In genomic region chr4:107740950-107741701, GRCh38 we compare ENCODE assay signal across 11 cellular contexts. TPM values are rescaled to one million over a fixed set of nuclear protein-coding genes. Genes with fewer than 3 reads are reported as not detected.
A peak's percentile ranks its signal among the peaks of the same experiment; 100 is the strongest.
DNase-seq lines count a peak whose midpoint lies in the region; ATAC-seq, FAIRE-seq and TF ChIP-seq lines count a peak whose summit lies in the region.
"Had no signal": no experiment of that assay in that cellular context is flagged by ENCODE, and none has a peak within 500 bp of the region (broad histone marks: within the 10 kb centered on the region; RNA-seq: fewer than 3 reads in every experiment).

No MANE protein-coding gene starts in this region.

- in situ Hi-C loops in K562 (cut with MboI), result no loop called here

- H3K36me3 ChIP-seq in K562 (ENCODE audit: control insufficient read depth, insufficient read depth, low read length) (no peaks in the 10 kb centered on the region), A673 (ENCODE audit: insufficient read depth, low read length, poor library complexity, severe bottlenecking) (no peaks in the 10 kb centered on the region)

- ATAC-seq in K562 (no peak), left colon (no peak), GM18858 (IDR thresholded peaks at IDR 0.05; ENCODE audit: unreplicated experiment) (no peak)

- WGBS in K562 (ENCODE audit: insufficient coverage, low coverage, missing lambda C conversion rate), result 21% methylated on average over 11 of the region's 11 CpGs

- H3K4me1 ChIP-seq in K562 (replicated peaks in 1 of 2; ENCODE audit: control insufficient read depth in 2 of 2, insufficient read depth in 2 of 2, low read length in 2 of 2), result no peaks in the 10 kb centered on the region
- H3K4me1 ChIP-seq in A673 (ENCODE audit: insufficient read depth, low read length, poor library complexity, severe bottlenecking), result peaks cover 11% of the 10 kb centered on the region

- H3K4me3 ChIP-seq in K562 (no peak overlapping the region), A673 (ENCODE audit: low read depth, low read length, poor library complexity, severe bottlenecking) (no peak overlapping the region)
- H3K4me3 ChIP-seq: dorsolateral prefrontal cortex had no signal

- no peak for TF ChIP-seq RAD21 in K562 (CRISPR knock-in tag; conservative IDR thresholded peaks at IDR 0.05 in 1 of 2, IDR thresholded peaks at IDR 0.05 in 1 of 2)

- no peak overlapping the region for H3K9ac ChIP-seq in K562 (ENCODE audit: insufficient read depth in 1 of 2, low read depth in 2 of 2, low read length in 2 of 2)

- H3K27me3 ChIP-seq in K562 (ENCODE audit: control insufficient read depth in 2 of 2, insufficient read depth in 2 of 2, low read length in 2 of 2), result no peaks in the 10 kb centered on the region
- H3K27me3 ChIP-seq in A673 (replicated peaks; ENCODE audit: insufficient read depth, low read depth, low read length, poor library complexity), result no peaks in the 10 kb centered on the region

- H2AFZ ChIP-seq in K562 (ENCODE audit: low read depth, low read length), result peak overlapping the region; percentile 81

- no peak for TF ChIP-seq EP300 in K562 (IDR thresholded peaks at IDR 0.05; ENCODE audit: low read length)

- no TSS peak for BruUV-seq in K562 (replicated peaks; lab: Mats Ljungman, UMichigan)
- no TSS peak for BruUV-seq in A673 (replicated peaks; lab: Mats Ljungman, UMichigan)

- H3K4me2 ChIP-seq in K562 (ENCODE audit: insufficient read depth, low read length), result no peak overlapping the region

- POLR2A ChIA-PET in K562 (lab: Yijun Ruan, JAX), result interaction anchor here (0.6 kb wide), 1 partner anchor 78 kb away, joined by 3 read pairs; no protein-coding TSS in a partner anchor
- POLR2A ChIA-PET in A673 (lab: Charles Lee; ENCODE audit: low non-redundant PET), result no interaction called here

- CTCF ChIA-PET in K562 (lab: Yijun Ruan, JAX; ENCODE audit: low intra/inter-chr PET ratio), result interaction anchor here (1.1 kb wide), 1 partner anchor 162 kb away, joined by 4 read pairs; no protein-coding TSS in a partner anchor
- CTCF ChIA-PET in A673 (lab: Charles Lee), result no interaction called here

- H4K20me1 ChIP-seq in K562 (replicated peaks; ENCODE audit: control insufficient read depth, insufficient read depth, low read length), result no peaks in the 10 kb centered on the region

- no peaks in the 10 kb centered on the region for H3K9me1 ChIP-seq in K562 (ENCODE audit: control insufficient read depth, insufficient read depth, low read length)

- H3K9me3 ChIP-seq in K562 (replicated peaks; ENCODE audit: control insufficient read depth, insufficient read depth, low read depth, low read length) (peaks cover 2% of the 10 kb centered on the region; the same call in 1 of the 2 replicates), A673 (ENCODE audit: low read depth, low read length, poor library complexity, severe bottlenecking) (peaks cover 9% of the 10 kb centered on the region)

- no peak for TF ChIP-seq POLR2A in K562 (conservative IDR thresholded peaks at IDR 0.05)

- H3K27ac ChIP-seq in K562 (ENCODE audit: extremely low read depth, low read depth, low read length) (no peak overlapping the region), A673 (ENCODE audit: low read depth, low read length, poor library complexity, severe bottlenecking) (no peak overlapping the region)

- no peaks in the 10 kb centered on the region for H3K79me2 ChIP-seq in K562 (ENCODE audit: control insufficient read depth, insufficient read depth, low read length)

- FAIRE-seq in K562 (lab: Jason Lieb, UNC), result no peak

- DNase-seq in H4 (ENCODE audit: low spot score) (peak; percentile 50), K562 (ENCODE audit: extremely low read depth in 1 of 4, low spot score in 3 of 4) (no peak), left colon (peak; percentile 18 to 34), smooth muscle cell of the brain vasculature (ENCODE audit: low read depth, low spot score) (peak; percentile 63), NCI-H1105 treated with DMSO at 0.1 percent for 48 hours (lab: John Stamatoyannopoulos, UW) (no peak), A673 (ENCODE audit: low spot score) (no peak)
- no peak for DNase-seq in activated CD4-positive, CD25-positive, alpha-beta regulatory T cell (lab: John Stamatoyannopoulos, UW)
- DNase-seq: activated T-cell treated with anti-CD3 and anti-CD28 coated beads for 4 hours, dorsolateral prefrontal cortex, NCI-H2029 treated with DMSO at 0.1 percent for 48 hours had no signal

- intact Hi-C loops in K562 (cut with micrococcal nuclease), result no loop called here
- intact Hi-C loops in left colon (cut with DNase I, micrococcal nuclease), result no loop called here
- intact Hi-C loops in A673 (cut with micrococcal nuclease; ENCODE audit: unreplicated experiment), result no loop called here

- TF ChIP-seq CTCF in K562 (IDR thresholded peaks at IDR 0.05 in 2 of 3, conservative IDR thresholded peaks at IDR 0.05 in 1 of 3; ENCODE audit: insufficient read depth in 2 of 3, low read depth in 1 of 3, low read length in 3 of 3) (no peak), A673 (conservative IDR thresholded peaks at IDR 0.05; ENCODE audit: low read depth, low read length) (no peak)

TF ChIP-seq in K562, 482 proteins besides CTCF, POLR2A, EP300 and RAD21:
- TF ChIP-seq NFIC (IDR thresholded peaks at IDR 0.05) (0 out of 2 replicates have a peak, but pooled peaks have one; percentile 10), JUN (IDR thresholded peaks at IDR 0.05; ENCODE audit: borderline replicate concordance, low read depth, low read length) (no peak), JUN (CRISPR knock-in tag; IDR thresholded peaks at IDR 0.05; ENCODE audit: borderline replicate concordance) (no peak)

RNA-seq across cellular contexts. Expression of gene PAPSS1, which starts 21.1 kb away (rescaled TPM):
- 34.3 and 46.9 TPM in 2 replicates for total RNA-seq in H4 (2014; rRNA removed; shearing (Covaris generic))
- total RNA-seq in K562 (2011; cell fraction: chromatin; rRNA removed; ENCODE audit: low replicate concordance), result 12.8 and 15.1 TPM in 2 replicates
- total RNA-seq in K562 (2011; cell fraction: nucleolus; rRNA removed), result 6.0 and 7.2 TPM in 2 replicates
- total RNA-seq in K562 (2011; cell fraction: nucleoplasm; rRNA removed), result 10.0 and 11.5 TPM in 2 replicates
- total RNA-seq in K562 (2014; rRNA removed) (21.1 and 25.4 TPM in 2 replicates), K562 (2014; rRNA removed; fragmentation: Illumina TruSeq; extraction: Trizol) (38.5 and 40.1 TPM in 2 replicates), K562 (2015; rRNA removed; fragmentation: Illumina TruSeq; extraction: Trizol) (43.2 and 46.3 TPM in 2 replicates), K562 (2021) (32.1 and 35.0 TPM in 2 replicates), left colon (10 to 100 TPM; 23.3 to 23.8 TPM), A673 (2021) (143 and 150 TPM in 2 replicates)
- polyA plus RNA-seq in K562 (2011; rRNA removed) (50.4 and 71.7 TPM in 2 replicates), K562 (2014; fragmentation: Illumina TruSeq; extraction: Trizol) (35.1 and 41.9 TPM in 2 replicates), K562 (2014; fragmentation: Nextera tagmentation; extraction: Ambion mirVana) (10 to 100 TPM; 47.0 to 53.9 TPM), K562 (2014; rRNA removed) (29.4 and 39.3 TPM in 2 replicates)
- polyA plus RNA-seq in K562 (2011; cell fraction: cytosol; rRNA removed), result 19.6 and 57.1 TPM in 2 replicates
- polyA plus RNA-seq in K562 (2011; cell fraction: nucleus; rRNA removed), result 19.9 and 48.8 TPM in 2 replicates
- polyA plus RNA-seq in K562 (2012), result 49.9 and 59.4 TPM in 2 replicates
- polyA minus RNA-seq in K562 (2011; rRNA and poly(A)+ RNA removed), result 59.5 and 115 TPM in 2 replicates
- 20.5 and 26.2 TPM in 2 replicates for polyA minus RNA-seq in K562 (2011; cell fraction: cytosol; rRNA and poly(A)+ RNA removed)
- 16.0 and 48.9 TPM in 2 replicates for polyA minus RNA-seq in K562 (2011; cell fraction: nucleus; rRNA and poly(A)+ RNA removed)

Comparison
In these comparisons a context has a peak if more than half of its experiments do, and no peak if none do; other contexts are left out.
1. DNase-seq: peak in H4 (single experiment), left colon (2 of 2) and smooth muscle cell of the brain vasculature (single experiment); none in K562 (0 of 4), activated CD4-positive, CD25-positive, alpha-beta regulatory T cell (0 of 4), NCI-H1105 treated with DMSO at 0.1 percent for 48 hours (single experiment) and A673 (single experiment).